Comparison of ENCODE assay signal across 9 cellular contexts in the genomic region with DNA sequence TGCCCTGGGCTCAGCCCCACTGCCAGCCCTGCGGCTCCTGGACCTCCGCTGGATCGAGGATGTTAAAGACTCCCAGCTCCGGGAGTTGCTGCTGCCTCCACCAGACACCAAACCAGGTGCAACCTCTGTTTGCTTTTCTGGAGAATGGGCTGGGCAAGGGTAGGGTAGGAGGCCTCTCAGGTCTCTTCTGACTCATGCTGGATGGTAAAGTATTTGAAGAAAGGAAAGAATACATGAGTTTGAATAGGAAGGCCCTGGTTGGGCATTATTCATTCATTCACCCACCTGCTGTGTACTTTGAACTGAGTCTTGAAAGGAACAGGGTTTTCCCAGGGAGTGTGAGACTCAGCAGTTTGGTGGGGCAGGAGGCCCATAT. TPM values are rescaled to one million over a fixed set of nuclear protein-coding genes. Genes with fewer than 3 reads are reported as not detected.
DNase-seq lines count a peak whose midpoint lies in the region; ATAC-seq and TF ChIP-seq lines count a peak whose summit lies in the region.
"Had no signal": no experiment of that assay in that cellular context is flagged by ENCODE, and none has a peak within 500 bp of the region (broad histone marks: within the 10 kb centered on the region; RNA-seq: fewer than 3 reads in every experiment).

No MANE protein-coding gene starts in this region.

- peaks cover 48 to 86% (median 75%) of the 10 kb centered on the region in 11 experiments for H3K36me3 ChIP-seq in BLaER1 treated with 17β-estradiol and CSF1 and Interleukin-3, amounts not matched to agents 10 nM and 100 nM
- H3K36me3 ChIP-seq in HEK293 (ENCODE audit: control insufficient read depth in 2 of 2, insufficient read depth in 1 of 2, low read length in 2 of 2): peaks cover 28 to 72% of the 10 kb centered on the region in 2 experiments; a peak in 2 of 3 replicates
- peaks cover 0 to 43% of the 10 kb centered on the region in 2 donors for H3K36me3 ChIP-seq in left lung

- H3K4me3 Mint-ChIP-seq in activated T-helper 2 cell treated with anti-CD3 and anti-CD28 coated beads, Interferon-gamma antibody, Interleukin-2, Interleukin-4, amounts not matched to agents 10 μg/mL and 5 μg/mL and 100 μg/mL, durations not matched to agents 14 hours and 24 hours and 36 hours (ENCODE audit: low read depth): peak overlapping the region; percentile 60

- POLR2A ChIA-PET in HEK293 (lab: Yijun Ruan, JAX): interaction anchor here (0.6 to 3.7 kb wide), 7 partner anchors 11 to 135 kb away, joined by 3 to 15 read pairs (median 4); a partner anchor contains a TSS

- peak; percentile 6 for ATAC-seq in left lung
- no peak for ATAC-seq in foreskin keratinocyte
- ATAC-seq in GM18502 (IDR thresholded peaks at IDR 0.05; ENCODE audit: poor library complexity, unreplicated experiment): no peak
- ATAC-seq in HG02588 (IDR thresholded peaks at IDR 0.05; ENCODE audit: unreplicated experiment): no peak

- H3K4me1 Mint-ChIP-seq in activated T-helper 2 cell treated with anti-CD3 and anti-CD28 coated beads, Interferon-gamma antibody, Interleukin-2, Interleukin-4, amounts not matched to agents 10 μg/mL and 5 μg/mL and 100 μg/mL, durations not matched to agents 14 hours and 24 hours and 36 hours (ENCODE audit: low read depth): peaks cover 20% of the 10 kb centered on the region

- H3K4me2 ChIP-seq in BLaER1 treated with 17β-estradiol and CSF1 and Interleukin-3, amounts not matched to agents 10 nM and 100 nM: peak overlapping the region; percentile 77 to 95 (median 87)

- H3K27ac Mint-ChIP-seq in activated T-helper 2 cell treated with anti-CD3 and anti-CD28 coated beads, Interferon-gamma antibody, Interleukin-2, Interleukin-4, amounts not matched to agents 10 μg/mL and 5 μg/mL and 100 μg/mL, durations not matched to agents 14 hours and 24 hours and 36 hours: peak overlapping the region; percentile 55

- H3K9me3 ChIP-seq in BLaER1 treated with 17β-estradiol and CSF1 and Interleukin-3, amounts not matched to agents 10 nM and 100 nM (replicated peaks in 1 of 11): no peaks in the 10 kb centered on the region
- H3K9me3 ChIP-seq in HEK293 (ENCODE audit: control insufficient read depth, insufficient read depth, low read depth, low read length) (no peaks in the 10 kb centered on the region), left lung (no peaks in the 10 kb centered on the region)

- peak overlapping the region in 6 of 11 experiments; percentile 10 to 91 (median 65); a peak in 7 of 22 replicates for H3K27ac ChIP-seq in BLaER1 treated with 17β-estradiol and CSF1 and Interleukin-3, amounts not matched to agents 10 nM and 100 nM
- no peak overlapping the region for H3K27ac ChIP-seq in HEK293 (ENCODE audit: extremely low read depth, low read depth, low read length)
- H3K27ac ChIP-seq in left lung: peak overlapping the region in 1 of 2 donors; percentile 46
- no peak overlapping the region for H3K27ac ChIP-seq in foreskin keratinocyte

- H3K36me3 Mint-ChIP-seq in activated T-helper 2 cell treated with anti-CD3 and anti-CD28 coated beads, Interferon-gamma antibody, Interleukin-2, Interleukin-4, amounts not matched to agents 10 μg/mL and 5 μg/mL and 100 μg/mL, durations not matched to agents 14 hours and 24 hours and 36 hours (ENCODE audit: low read depth): peaks cover 46% of the 10 kb centered on the region

- DNase-seq in activated T-helper 2 cell treated with anti-CD3 and anti-CD28 coated beads, Interferon-gamma antibody, Interleukin-2, Interleukin-4, amounts not matched to agents 10 μg/mL and 5 μg/mL and 100 μg/mL, durations not matched to agents 14 hours and 24 hours and 36 hours (ENCODE audit: low spot score): no peak
- DNase-seq in left lung (no peak), foreskin keratinocyte (no peak), NCI-H1694 (lab: John Stamatoyannopoulos, UW) (no peak)

- CTCF ChIA-PET in HEK293 (lab: Yijun Ruan, JAX): interaction anchor here (0.6 to 6.5 kb wide), 25 partner anchors 8 to 926 kb away, joined by 3 to 74 read pairs (median 3); a partner anchor contains a TSS

- H3K27me3 Mint-ChIP-seq in activated T-helper 2 cell treated with anti-CD3 and anti-CD28 coated beads, Interferon-gamma antibody, Interleukin-2, Interleukin-4, amounts not matched to agents 10 μg/mL and 5 μg/mL and 100 μg/mL, durations not matched to agents 14 hours and 24 hours and 36 hours (ENCODE audit: low read depth): no peaks in the 10 kb centered on the region

- peak overlapping the region in 9 of 11 experiments; percentile 10 to 81 (median 36); a peak in 8 of 22 replicates for H3K9ac ChIP-seq in BLaER1 treated with 17β-estradiol and CSF1 and Interleukin-3, amounts not matched to agents 10 nM and 100 nM

- intact Hi-C loops in activated T-helper 2 cell treated with anti-CD3 and anti-CD28 coated beads, Interferon-gamma antibody, Interleukin-2, Interleukin-4, amounts not matched to agents 10 μg/mL and 5 μg/mL and 100 μg/mL, durations not matched to agents 14 hours and 24 hours and 36 hours (cut with micrococcal nuclease): loop anchor here (1.0 kb wide), 3 partner anchors 20 to 98 kb away; no protein-coding TSS in a partner anchor
- intact Hi-C loops in left lung (cut with DNase I): no loop called here

- TF ChIP-seq CTCF in HEK293 (tag by site-specific recombination; IDR thresholded peaks at IDR 0.05) (no peak), left lung (IDR thresholded peaks at IDR 0.05) (no peak), foreskin keratinocyte (conservative IDR thresholded peaks at IDR 0.05) (no peak)

- 0 out of 20 replicates have a peak overlapping the region, but pooled peaks of 1 of the 10 experiments have one; percentile 14 for H3K4me3 ChIP-seq in BLaER1 treated with 17β-estradiol and CSF1 and Interleukin-3, amounts not matched to agents 10 nM and 100 nM
- H3K4me3 ChIP-seq in HEK293 (ENCODE audit: low read depth, low read length) (no peak overlapping the region), left lung (no peak overlapping the region)

- H3K27me3 ChIP-seq in BLaER1 treated with 17β-estradiol and CSF1 and Interleukin-3, amounts not matched to agents 10 nM and 100 nM: no peaks in the 10 kb centered on the region
- H3K27me3 ChIP-seq in left lung (no peaks in the 10 kb centered on the region), foreskin keratinocyte (no peaks in the 10 kb centered on the region)

- peaks cover 53 to 56% (median 54%) of the 10 kb centered on the region in 10 experiments for H3K4me1 ChIP-seq in BLaER1 treated with 17β-estradiol and CSF1 and Interleukin-3, amounts not matched to agents 10 nM and 100 nM
- no peaks in the 10 kb centered on the region for H3K4me1 ChIP-seq in HEK293 (ENCODE audit: control insufficient read depth, insufficient read depth, low read length)
- peaks cover 4 to 26% of the 10 kb centered on the region in 2 donors for H3K4me1 ChIP-seq in left lung
- peaks cover 21% of the 10 kb centered on the region for H3K4me1 ChIP-seq in foreskin keratinocyte

- peaks cover 0 to 47% (median 25%) of the 10 kb centered on the region in 11 experiments; a peak in 15 of 22 replicates for H4K20me1 ChIP-seq in BLaER1 treated with 17β-estradiol and CSF1 and Interleukin-3, amounts not matched to agents 10 nM and 100 nM

- no peaks in the 10 kb centered on the region for H3K9me3 Mint-ChIP-seq in activated T-helper 2 cell treated with anti-CD3 and anti-CD28 coated beads, Interferon-gamma antibody, Interleukin-2, Interleukin-4, amounts not matched to agents 10 μg/mL and 5 μg/mL and 100 μg/mL, durations not matched to agents 14 hours and 24 hours and 36 hours

TF ChIP-seq in HEK293, 187 proteins besides CTCF, POLR2A, EP300 and RAD21:
- 0 out of 2 replicates have a peak, but pooled peaks have one; percentile 1 for TF ChIP-seq KLF16 (tag by site-specific recombination; IDR thresholded peaks at IDR 0.05)
- no peak for TF ChIP-seq ZNF341 (tag by site-specific recombination; IDR thresholded peaks at IDR 0.05; ENCODE audit: low read depth)
- peak; percentile 36; the same call in 1 of the 2 replicates for TF ChIP-seq ZFP3 (tag by site-specific recombination; IDR thresholded peaks at IDR 0.05; ENCODE audit: low read depth)

RNA-seq across cellular contexts. Expression of a gene that starts 6.5 kb away (rescaled TPM):
- total RNA-seq in activated T-helper 2 cell treated with anti-CD3 and anti-CD28 coated beads, Interferon-gamma antibody, Interleukin-2, Interleukin-4, amounts not matched to agents 10 μg/mL and 5 μg/mL and 100 μg/mL, durations not matched to agents 14 hours and 24 hours and 36 hours: 14.2 and 17.4 TPM in 2 replicates
- total RNA-seq in left lung (10 to 100 TPM; 20.7 to 23.2 TPM), foreskin keratinocyte (8.4 and 9.0 TPM in 2 replicates)
- polyA plus RNA-seq in foreskin keratinocyte: 9.1 and 9.2 TPM in 2 replicates

RNA-seq across cellular contexts. Expression of a gene that starts 15.1 kb away (rescaled TPM):
- 28.9 TPM in 2 replicates for total RNA-seq in activated T-helper 2 cell treated with anti-CD3 and anti-CD28 coated beads, Interferon-gamma antibody, Interleukin-2, Interleukin-4, amounts not matched to agents 10 μg/mL and 5 μg/mL and 100 μg/mL, durations not matched to agents 14 hours and 24 hours and 36 hours
- total RNA-seq in left lung: 10 to 100 TPM; 12.1 to 16.4 TPM
- total RNA-seq in foreskin keratinocyte: 6.7 and 7.1 TPM in 2 replicates
- 6.0 and 6.4 TPM in 2 replicates for polyA plus RNA-seq in foreskin keratinocyte

RNA-seq across cellular contexts. Expression of a gene that starts 19.0 kb away (rescaled TPM):
- 34.4 and 34.6 TPM in 2 replicates for total RNA-seq in activated T-helper 2 cell treated with anti-CD3 and anti-CD28 coated beads, Interferon-gamma antibody, Interleukin-2, Interleukin-4, amounts not matched to agents 10 μg/mL and 5 μg/mL and 100 μg/mL, durations not matched to agents 14 hours and 24 hours and 36 hours
- total RNA-seq in left lung (10 to 100 TPM; 11.2 to 18.7 TPM), foreskin keratinocyte (32.2 and 33.0 TPM in 2 replicates)
- 21.8 and 23.3 TPM in 2 replicates for polyA plus RNA-seq in foreskin keratinocyte

RNA-seq across cellular contexts. Expression of a gene that starts 42.6 kb away (rescaled TPM):
- 2.9 and 3.3 TPM in 2 replicates for total RNA-seq in activated T-helper 2 cell treated with anti-CD3 and anti-CD28 coated beads, Interferon-gamma antibody, Interleukin-2, Interleukin-4, amounts not matched to agents 10 μg/mL and 5 μg/mL and 100 μg/mL, durations not matched to agents 14 hours and 24 hours and 36 hours
- 10 to 100 TPM; 25.9 to 28.4 TPM for total RNA-seq in left lung
- 3.0 and 3.1 TPM in 2 replicates for total RNA-seq in foreskin keratinocyte
- 2.9 and 3.0 TPM in 2 replicates for polyA plus RNA-seq in foreskin keratinocyte

RNA-seq across cellular contexts. Expression of a gene that starts 46.0 kb away (rescaled TPM):
- 0.21 and 0.30 TPM in 2 replicates for total RNA-seq in activated T-helper 2 cell treated with anti-CD3 and anti-CD28 coated beads, Interferon-gamma antibody, Interleukin-2, Interleukin-4, amounts not matched to agents 10 μg/mL and 5 μg/mL and 100 μg/mL, durations not matched to agents 14 hours and 24 hours and 36 hours
- total RNA-seq in left lung (1 to 10 TPM; 4.5 to 7.9 TPM), foreskin keratinocyte (0.95 and 1.6 TPM in 2 replicates)
- 3.0 and 3.2 TPM in 2 replicates for polyA plus RNA-seq in foreskin keratinocyte
- total RNA-seq: H4 had no signal

Comparison
In these comparisons a context has a peak if more than half of its experiments do, and no peak if none do; other contexts are left out.
1. H3K27ac ChIP-seq: peak in BLaER1 treated with 17β-estradiol and CSF1 and Interleukin-3, amounts not matched to agents 10 nM and 100 nM (6 of 11); none in HEK293 (single experiment) and foreskin keratinocyte (single experiment).